Comparison of ENCODE assay signal across 18 cellular contexts in genomic region chr2:68027959-68028358, GRCh38. TPM values are rescaled to one million over a fixed set of nuclear protein-coding genes. Genes with fewer than 3 reads are reported as not detected.
DNase-seq lines count a peak whose midpoint lies in the region; ATAC-seq, FAIRE-seq and TF ChIP-seq lines count a peak whose summit lies in the region.
"Had no signal": no experiment of that assay in that cellular context is flagged by ENCODE, and none has a peak within 500 bp of the region (broad histone marks: within the 10 kb centered on the region; RNA-seq: fewer than 3 reads in every experiment).

No MANE protein-coding gene starts in this region.

- H3K27ac ChIP-seq in HEK293 (ENCODE audit: extremely low read depth, low read depth, low read length) (peak overlapping the region; percentile 13; the same call in 1 of the 2 replicates), keratinocyte (ENCODE audit: control insufficient read depth, insufficient read depth, low read length) (no peak overlapping the region)
- H3K27ac ChIP-seq: HL-60 had no signal

- H3K4me1 ChIP-seq in HEK293 (ENCODE audit: control insufficient read depth, insufficient read depth, low read length) (peaks cover 10% of the 10 kb centered on the region; the same call in 1 of the 2 replicates), keratinocyte (ENCODE audit: control insufficient read depth, extremely low read depth, insufficient read depth, low read length) (peaks cover 7% of the 10 kb centered on the region)

- POLR2A ChIA-PET in HEK293 (lab: Yijun Ruan, JAX) = interaction anchor here (1.4 kb wide), 1 partner anchor 11 kb away, joined by 3 read pairs; no protein-coding TSS in a partner anchor

- dilution Hi-C loops in keratinocyte (cut with MboI; ENCODE audit: extremely low pct_ligation_motif_present, low sequenced_read_pairs) = no loop called here

- in situ Hi-C loops in ACHN (cut with HindIII; ENCODE audit: low pct_ligation_motif_present, low pct_unique_long_range_greater_than_20kb, low sequenced_read_pairs) = no loop called here

- TF ChIP-seq CTCF in AG09309 (IDR thresholded peaks at IDR 0.05; ENCODE audit: control insufficient read depth, insufficient read depth, low read depth, low read length, missing control alignments) (no peak), HEK293 (tag by site-specific recombination; IDR thresholded peaks at IDR 0.05) (no peak), keratinocyte (optimal IDR thresholded peaks at IDR 0.05 in 1 of 3, IDR thresholded peaks at IDR 0.05 in 1 of 3, conservative IDR thresholded peaks at IDR 0.05 in 1 of 3; ENCODE audit: extremely low read depth in 1 of 3, insufficient read depth in 2 of 3, low read length in 3 of 3) (no peak)

- no peak overlapping the region for H3K9ac ChIP-seq in keratinocyte (ENCODE audit: control insufficient read depth, extremely low read depth, insufficient read depth, low read length)

- H3K27me3 ChIP-seq in keratinocyte (ENCODE audit: control insufficient read depth, extremely low read depth, insufficient read depth, low read length) = no peaks in the 10 kb centered on the region

- peak overlapping the region; percentile 55 for H2AFZ ChIP-seq in keratinocyte (ENCODE audit: control insufficient read depth, low read length)

- no peak overlapping the region for H3K4me3 ChIP-seq in AG09309 (ENCODE audit: control insufficient read depth, low read depth, low read length)
- H3K4me3 ChIP-seq in HEK293 (ENCODE audit: low read depth, low read length) = no peak overlapping the region
- H3K4me3 ChIP-seq in keratinocyte (ENCODE audit: control insufficient read depth in 2 of 3, extremely low read depth in 1 of 3, insufficient read depth in 2 of 3, low read depth in 1 of 3, low read length in 3 of 3) = no peak overlapping the region

- peak; percentile 63 for DNase-seq in AG09309 (ENCODE audit: low read depth)
- DNase-seq in SK-N-DZ (ENCODE audit: low spot score) = peak; percentile 66
- DNase-seq in keratinocyte (ENCODE audit: low read depth, low spot score) = no peak
- DNase-seq in urothelium cell line (ENCODE audit: low spot score) = no peak
- DNase-seq in ACHN = no peak
- no peak for DNase-seq in DMS153 (lab: John Stamatoyannopoulos, UW)
- DNase-seq: activated naive CD4-positive, alpha-beta T cell treated with anti-CD3 and anti-CD28 coated beads, Interleukin-2, amount 50 U/mL, for 16 hours; activated T-cell treated with anti-CD3 and anti-CD28 coated beads, Interleukin-2, amount 50 U/mL, for 48 hours; effector CD8-positive, alpha-beta T cell; left colon; NCI-H187; RPMI8226 had no signal

- no peaks in the 10 kb centered on the region for H3K36me3 ChIP-seq in HEK293 (ENCODE audit: control insufficient read depth in 2 of 2, insufficient read depth in 1 of 2, low read length in 2 of 2)
- no peaks in the 10 kb centered on the region for H3K36me3 ChIP-seq in keratinocyte (ENCODE audit: control insufficient read depth in 2 of 2, extremely low read depth in 1 of 2, insufficient read depth in 2 of 2, low read length in 2 of 2)

- CTCF ChIA-PET in HEK293 (lab: Yijun Ruan, JAX) = interaction anchor here (1.5 kb wide), 1 partner anchor 182 kb away, joined by 5 read pairs; no protein-coding TSS in a partner anchor

- peak; percentile 9 for FAIRE-seq in keratinocyte (lab: Jason Lieb, UNC)
- no peak for FAIRE-seq in urothelium cell line (lab: Jason Lieb, UNC)

- no peak for ATAC-seq in HG02885 (IDR thresholded peaks at IDR 0.05; ENCODE audit: poor library complexity, unreplicated experiment)
- ATAC-seq: activated CD4-positive, CD25-positive, alpha-beta regulatory T cell treated with anti-CD3 and anti-CD28 coated beads, Interleukin-2, amount 50 U/mL, for 24 hours; left colon; natural killer cell treated with Interleukin-12 subunit alpha and Interleukin-12 subunit beta and Interleukin-15 and Interleukin-18, amount 100 ng/mL, for 72 hours; stimulated activated effector memory CD8-positive, alpha-beta T cell treated with anti-CD3 and anti-CD28 coated beads, Interleukin-12 subunit alpha, Interleukin-12 subunit beta, amount 100 ng/mL, for 72 hours had no signal

- H4K20me1 ChIP-seq in keratinocyte (ENCODE audit: control insufficient read depth, extremely low read depth, insufficient read depth, low read length) = no peaks in the 10 kb centered on the region

- H3K9me3 ChIP-seq in HEK293 (ENCODE audit: control insufficient read depth, insufficient read depth, low read depth, low read length) = no peaks in the 10 kb centered on the region
- H3K9me3 ChIP-seq in keratinocyte (ENCODE audit: control insufficient read depth, low read depth, low read length) = no peaks in the 10 kb centered on the region

- no peak overlapping the region for H3K4me2 ChIP-seq in keratinocyte (ENCODE audit: control insufficient read depth, extremely low read depth, insufficient read depth, low read depth, low read length)

- H3K9me1 ChIP-seq in keratinocyte (ENCODE audit: control insufficient read depth, extremely low read depth, insufficient read depth, low read length) = no peaks in the 10 kb centered on the region

- H3K79me2 ChIP-seq in keratinocyte (ENCODE audit: control insufficient read depth, insufficient read depth, low read length) = no peaks in the 10 kb centered on the region

TF ChIP-seq in HEK293, 187 proteins besides CTCF, POLR2A, EP300 and RAD21 (continues in another document):
- peak; percentile 71 for TF ChIP-seq ZNF580 (tag by site-specific recombination; IDR thresholded peaks at IDR 0.05)
- TF ChIP-seq RBAK (tag by site-specific recombination; IDR thresholded peaks at IDR 0.05) = no peak
- 0 out of 2 replicates have a peak, but pooled peaks have one; percentile 66 for TF ChIP-seq OVOL3 (tag by site-specific recombination; IDR thresholded peaks at IDR 0.05)
- peak; percentile 55; the same call in 1 of the 2 replicates for TF ChIP-seq ATF2 (tag by site-specific recombination; IDR thresholded peaks at IDR 0.05; ENCODE audit: low read depth)
- peak; percentile 50; the same call in 1 of the 2 replicates for TF ChIP-seq GLI2 (tag by site-specific recombination; IDR thresholded peaks at IDR 0.05; ENCODE audit: borderline replicate concordance, low read depth)
- peak; percentile 92 for TF ChIP-seq ZBTB17 (tag by site-specific recombination; IDR thresholded peaks at IDR 0.05)
- no peak for TF ChIP-seq ZNF433 (tag by site-specific recombination; IDR thresholded peaks at IDR 0.05; ENCODE audit: low read depth)
- TF ChIP-seq TCF7L2 (IDR thresholded peaks at IDR 0.05; ENCODE audit: borderline replicate concordance, low read depth, low read length) = peak; percentile 78
- TF ChIP-seq SP3 (tag by site-specific recombination; IDR thresholded peaks at IDR 0.05) = peak; percentile 40; the same call in 1 of the 2 replicates
- TF ChIP-seq HIC1 (tag by site-specific recombination; IDR thresholded peaks at IDR 0.05) = peak; percentile 67
- TF ChIP-seq ZNF48 (tag by site-specific recombination; IDR thresholded peaks at IDR 0.05) = no peak

RNA-seq across cellular contexts. Expression of gene C1D, which starts 34.8 kb away (rescaled TPM):
- 92.9 and 133 TPM in 2 replicates for polyA plus RNA-seq in SK-N-DZ (2014; cell fraction: cytosol; rRNA removed)
- 52.6 and 67.8 TPM in 2 replicates for polyA plus RNA-seq in SK-N-DZ (2014; cell fraction: nucleus; rRNA removed)
- polyA plus RNA-seq in keratinocyte = 22.6 to 45.3 TPM (median 36.4 TPM) in 3 replicates
- polyA plus RNA-seq in keratinocyte (2011; ENCODE audit: low read depth) = 35.1 TPM
- polyA plus RNA-seq in keratinocyte (2011; cell fraction: cytosol; rRNA removed) = 22.5 and 34.7 TPM in 2 replicates
- polyA plus RNA-seq in keratinocyte (2011; cell fraction: nucleus; rRNA removed) = 11.9 and 34.1 TPM in 2 replicates
- 18.7 and 32.1 TPM in 2 replicates for polyA plus RNA-seq in keratinocyte (2012; ENCODE audit: low replicate concordance)
- polyA minus RNA-seq in keratinocyte = 0.52 to 4.4 TPM (median 1.8 TPM) in 3 replicates
- polyA minus RNA-seq in keratinocyte (2011; cell fraction: cytosol; rRNA and poly(A)+ RNA removed) = 2.7 TPM
- 1.7 and 2.7 TPM in 2 replicates for polyA minus RNA-seq in keratinocyte (2011; cell fraction: nucleus; rRNA and poly(A)+ RNA removed)

Comparison
In these comparisons a context has a peak if more than half of its experiments do, and no peak if none do; other contexts are left out.
1. DNase-seq: peak in AG09309 (single experiment) and SK-N-DZ (single experiment); none in keratinocyte (single experiment), urothelium cell line (single experiment), ACHN (single experiment) and DMS153 (single experiment).